ENCODE assay signal across 8 cellular contexts in the genomic region with DNA sequence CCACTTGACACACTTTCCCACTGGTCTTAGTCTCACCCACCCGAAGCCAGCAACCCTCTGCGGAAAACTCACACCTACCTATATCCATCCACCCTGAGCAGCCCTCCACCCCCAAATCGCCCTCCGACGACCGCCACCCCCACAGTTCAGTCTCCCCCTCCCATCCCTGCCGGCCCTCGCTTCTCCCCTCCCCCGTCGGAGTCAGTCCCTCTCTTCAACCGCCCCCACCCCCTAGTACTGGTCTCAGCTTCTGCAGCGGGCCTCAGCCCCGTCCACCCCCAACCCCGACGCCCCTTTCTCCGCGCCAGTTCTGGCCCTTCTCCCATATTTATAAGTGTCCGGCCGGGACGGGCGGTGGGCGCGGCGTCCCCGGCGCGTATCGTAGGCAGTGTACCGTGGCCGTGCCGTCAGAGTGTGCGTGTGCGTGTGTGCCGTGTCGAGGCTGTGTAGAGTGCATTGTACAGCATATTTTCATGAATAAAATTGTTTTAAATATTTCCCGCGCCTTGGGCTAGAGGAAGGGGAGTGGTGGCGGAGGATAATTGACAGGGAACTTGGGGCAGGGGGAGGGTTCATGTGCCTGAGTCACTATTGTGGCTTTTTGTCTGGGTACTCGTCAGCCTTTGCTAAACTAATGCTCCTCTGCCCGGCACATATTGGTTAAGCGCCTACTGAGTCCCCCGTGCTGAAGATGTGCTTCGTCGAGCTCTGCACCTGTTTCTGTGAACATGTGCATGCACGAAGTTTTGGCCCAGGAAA. TPM values are rescaled to one million over a fixed set of nuclear protein-coding genes. Genes with fewer than 3 reads are reported as not detected.
DNase-seq lines count a peak whose midpoint lies in the region; ATAC-seq, FAIRE-seq and TF ChIP-seq lines count a peak whose summit lies in the region.

No MANE protein-coding gene starts in this region.

- H3K9me3 Mint-ChIP-seq in activated T-cell treated with anti-CD3 and anti-CD28 coated beads, Interleukin-2, amount 50 U/mL, for 72 hours: no peaks in the 10 kb centered on the region

- H3K4me3 ChIP-seq in iPS-18a (ENCODE audit: low read length): peak overlapping the region; percentile 51

- no peak overlapping the region for H3K9ac ChIP-seq in iPS-18a (ENCODE audit: low read length)

- H3K36me3 Mint-ChIP-seq in activated T-cell treated with anti-CD3 and anti-CD28 coated beads, Interleukin-2, amount 50 U/mL, for 72 hours (ENCODE audit: insufficient read depth in 2 of 2): no peaks in the 10 kb centered on the region

- H3K27ac ChIP-seq in iPS-18a (ENCODE audit: low read length): no peak overlapping the region

- DNase-seq in NCI-H748 (lab: John Stamatoyannopoulos, UW; ENCODE audit: unreplicated experiment) (peak; percentile 66), NCI-H748 treated with DMSO at 0.1 percent for 48 hours (lab: John Stamatoyannopoulos, UW) (no peak), GM12891 (ENCODE audit: insufficient read length, low spot score) (no peak)
- DNase-seq in activated T-cell treated with anti-CD3 and anti-CD28 coated beads, Interleukin-2, amount 50 U/mL, for 72 hours: peak; percentile 45 to 66
- DNase-seq in stimulated activated naive CD8-positive, alpha-beta T cell treated with anti-CD3 and anti-CD28 coated beads, Interleukin-15, Interleukin-2, amounts not matched to agents 100 U/mL and 50 U/mL, for 24 hours: peak; percentile 25

- H3K9me3 ChIP-seq in iPS-18a (ENCODE audit: control insufficient read depth, low read depth, low read length): no peaks in the 10 kb centered on the region

- H3K36me3 ChIP-seq in iPS-18a (ENCODE audit: control insufficient read depth, low read depth, low read length): no peaks in the 10 kb centered on the region

- H3K27me3 ChIP-seq in iPS-18a (ENCODE audit: control insufficient read depth, insufficient read depth, low read length): peaks cover 74% of the 10 kb centered on the region

- ATAC-seq in activated T-cell treated with anti-CD3 and anti-CD28 coated beads, Interleukin-2, amount 50 U/mL, for 72 hours (replicated peaks in 1 of 2): peak; percentile 71 to 78
- peak; percentile 66 for ATAC-seq in stimulated activated naive CD8-positive, alpha-beta T cell treated with anti-CD3 and anti-CD28 coated beads, Interleukin-15, Interleukin-2, amounts not matched to agents 100 U/mL and 50 U/mL, for 24 hours
- no peak for ATAC-seq in GM21717 (IDR thresholded peaks at IDR 0.05; ENCODE audit: unreplicated experiment)
- no peak for ATAC-seq in HG03280 (IDR thresholded peaks at IDR 0.05; ENCODE audit: unreplicated experiment)

- H3K27me3 Mint-ChIP-seq in activated T-cell treated with anti-CD3 and anti-CD28 coated beads, Interleukin-2, amount 50 U/mL, for 72 hours (ENCODE audit: low read depth): peaks cover 75% of the 10 kb centered on the region

- peaks cover 11% of the 10 kb centered on the region for H3K4me1 Mint-ChIP-seq in activated T-cell treated with anti-CD3 and anti-CD28 coated beads, Interleukin-2, amount 50 U/mL, for 72 hours (ENCODE audit: low read depth)

- no peak for FAIRE-seq in GM12891 (lab: Jason Lieb, UNC)

- peaks cover 21% of the 10 kb centered on the region for H3K4me1 ChIP-seq in iPS-18a (ENCODE audit: control insufficient read depth, low read depth, low read length)

- no peak overlapping the region for H3K27ac Mint-ChIP-seq in activated T-cell treated with anti-CD3 and anti-CD28 coated beads, Interleukin-2, amount 50 U/mL, for 72 hours

- no peak for TF ChIP-seq POLR2A in GM12891 (IDR thresholded peaks at IDR 0.05; ENCODE audit: low read depth, low read length)

- H3K4me3 Mint-ChIP-seq in activated T-cell treated with anti-CD3 and anti-CD28 coated beads, Interleukin-2, amount 50 U/mL, for 72 hours: peak overlapping the region; percentile 66 to 89

TF ChIP-seq in GM12891, 5 proteins besides CTCF, POLR2A, EP300 and RAD21:
- no peak for TF ChIP-seq POLR2AphosphoS5 (IDR thresholded peaks at IDR 0.05; ENCODE audit: low read depth, low read length)
- no peak for TF ChIP-seq TAF1 (IDR thresholded peaks at IDR 0.05; ENCODE audit: low read depth, low read length)
- TF ChIP-seq POU2F2 (IDR thresholded peaks at IDR 0.05; ENCODE audit: low read depth, low read length): no peak
- no peak for TF ChIP-seq PAX5 (IDR thresholded peaks at IDR 0.05; ENCODE audit: insufficient read depth, low read length, severe bottlenecking)
- no peak for TF ChIP-seq SPI1 (IDR thresholded peaks at IDR 0.05; ENCODE audit: low read depth, low read length)

RNA-seq across cellular contexts. Expression of gene FOXO6, which starts 22.0 kb away (rescaled TPM):
- under 1 TPM; 0.19 to 0.21 TPM for total RNA-seq in activated T-cell treated with anti-CD3 and anti-CD28 coated beads, Interleukin-2, amount 50 U/mL, for 72 hours
- 0.19 TPM for polyA plus RNA-seq in GM12891 (2012; ENCODE audit: low read depth, missing spikeins)

Comparison
In these comparisons a context has a peak if more than half of its experiments do, and no peak if none do; other contexts are left out.
1. DNase-seq: peak in NCI-H748 (single experiment), activated T-cell treated with anti-CD3 and anti-CD28 coated beads, Interleukin-2, amount 50 U/mL, for 72 hours (2 of 2) and stimulated activated naive CD8-positive, alpha-beta T cell treated with anti-CD3 and anti-CD28 coated beads, Interleukin-15, Interleukin-2, amounts not matched to agents 100 U/mL and 50 U/mL, for 24 hours (single experiment); none in NCI-H748 treated with DMSO at 0.1 percent for 48 hours (single experiment) and GM12891 (single experiment).
2. ATAC-seq: peak in activated T-cell treated with anti-CD3 and anti-CD28 coated beads, Interleukin-2, amount 50 U/mL, for 72 hours (2 of 2) and stimulated activated naive CD8-positive, alpha-beta T cell treated with anti-CD3 and anti-CD28 coated beads, Interleukin-15, Interleukin-2, amounts not matched to agents 100 U/mL and 50 U/mL, for 24 hours (single experiment); none in GM21717 (single experiment) and HG03280 (single experiment).